Comparison of ENCODE assay signal across 25 cellular contexts in genomic region chr6:165634486-165634885, GRCh38. TPM values are rescaled to one million over a fixed set of nuclear protein-coding genes. Genes with fewer than 3 reads are reported as not detected.
"Had no signal": no experiment of that assay in that cellular context is flagged by ENCODE, and none has a peak within 500 bp of the region (broad histone marks: within the 10 kb centered on the region; RNA-seq: fewer than 3 reads in every experiment).

No MANE protein-coding gene starts in this region.

- H3K4me1 ChIP-seq: breast epithelium had no signal

- H3K27ac Mint-ChIP-seq: activated CD8-positive, alpha-beta T cell treated with anti-CD3 and anti-CD28 coated beads, Interleukin-2, amount 10 ng/mL, durations not matched to agents 7 days and 5 days; activated naive CD4-positive, alpha-beta T cell treated with anti-CD3 and anti-CD28 coated beads, Interleukin-2, amount 50 U/mL, for 24 hours; activated T-cell treated with anti-CD3 and anti-CD28 coated beads, Interleukin-2, amount 50 U/mL, for 24 hours; activated T-helper 1 cell treated with anti-CD3 and anti-CD28 coated beads, Interleukin-12 subunit alpha, Interleukin-12 subunit beta, Interleukin-2, Interleukin-4 antibody, amounts not matched to agents 30 ng/mL and 10 ng/mL and 1 ng/mL, durations not matched to agents 14 hours and 24 hours and 36 hours had no signal

- H3K4me3 ChIP-seq: breast epithelium had no signal

- ATAC-seq: activated CD4-positive, CD25-positive, alpha-beta regulatory T cell treated with anti-CD3 and anti-CD28 coated beads, Interleukin-2, amount 50 U/mL, for 24 hours; activated CD8-positive, alpha-beta T cell treated with anti-CD3 and anti-CD28 coated beads, Interleukin-2, amount 10 ng/mL, durations not matched to agents 7 days and 5 days; PC-3 had no signal

- H3K4me3 Mint-ChIP-seq: activated CD8-positive, alpha-beta T cell treated with anti-CD3 and anti-CD28 coated beads, Interleukin-2, amount 10 ng/mL, durations not matched to agents 7 days and 5 days; activated naive CD4-positive, alpha-beta T cell treated with anti-CD3 and anti-CD28 coated beads, Interleukin-2, amount 50 U/mL, for 24 hours; activated T-cell treated with anti-CD3 and anti-CD28 coated beads, Interleukin-2, amount 50 U/mL, for 24 hours; activated T-helper 1 cell treated with anti-CD3 and anti-CD28 coated beads, Interleukin-12 subunit alpha, Interleukin-12 subunit beta, Interleukin-2, Interleukin-4 antibody, amounts not matched to agents 30 ng/mL and 10 ng/mL and 1 ng/mL, durations not matched to agents 14 hours and 24 hours and 36 hours had no signal

- H3K36me3 ChIP-seq: breast epithelium, WERI-Rb-1 had no signal

- H3K27me3 ChIP-seq: breast epithelium had no signal

- H3K4me1 Mint-ChIP-seq: activated naive CD4-positive, alpha-beta T cell treated with anti-CD3 and anti-CD28 coated beads, Interleukin-2, amount 50 U/mL, for 24 hours had no signal

- H3K36me3 Mint-ChIP-seq: activated naive CD4-positive, alpha-beta T cell treated with anti-CD3 and anti-CD28 coated beads, Interleukin-2, amount 50 U/mL, for 24 hours had no signal

- FAIRE-seq: TTC549 had no signal

- DNase-seq: activated CD4-positive, alpha-beta T cell treated with anti-CD3 and anti-CD28 coated beads for 4 hours; activated CD4-positive, alpha-beta T cell treated with anti-CD3 and anti-CD28 coated beads, Interleukin-2, amount 50 U/mL, for 4 hours; activated CD8-positive, alpha-beta T cell treated with anti-CD3 and anti-CD28 coated beads, Interleukin-2, amount 10 ng/mL, durations not matched to agents 7 days and 5 days; activated effector memory CD4-positive, alpha-beta T cell treated with Interleukin-2 at 50 U/mL for 16 hours; activated naive CD4-positive, alpha-beta T cell; activated T-cell treated with anti-CD3 and anti-CD28 coated beads, Interleukin-2, amount 50 U/mL, for 24 hours; aorta; Kasumi-1; KBM-7; NCI-H1105 treated with DMSO at 0.1 percent for 48 hours; NCI-H146; NCI-H187 treated with DMSO at 0.1 percent for 48 hours; NCI-H2081 treated with DMSO at 0.1 percent for 48 hours; NCI-H446; NCI-H524; PC-3; SHP77 treated with DMSO at 0.1 percent for 48 hours; T-helper 2 cell; T1000; WERI-Rb-1 had no signal

- H3K9me3 ChIP-seq: breast epithelium had no signal

- H3K27ac ChIP-seq: breast epithelium, WERI-Rb-1 had no signal

- H3K9me3 Mint-ChIP-seq: activated naive CD4-positive, alpha-beta T cell treated with anti-CD3 and anti-CD28 coated beads, Interleukin-2, amount 50 U/mL, for 24 hours; activated T-cell treated with anti-CD3 and anti-CD28 coated beads, Interleukin-2, amount 50 U/mL, for 24 hours; activated T-helper 1 cell treated with anti-CD3 and anti-CD28 coated beads, Interleukin-12 subunit alpha, Interleukin-12 subunit beta, Interleukin-2, Interleukin-4 antibody, amounts not matched to agents 30 ng/mL and 10 ng/mL and 1 ng/mL, durations not matched to agents 14 hours and 24 hours and 36 hours had no signal

RNA-seq across cellular contexts. Expression of gene PDE10A, which starts 28.6 kb away (rescaled TPM):
- total RNA-seq: activated CD8-positive, alpha-beta T cell treated with anti-CD3 and anti-CD28 coated beads, Interleukin-2, amount 10 ng/mL, durations not matched to agents 7 days and 5 days; activated T-helper 1 cell treated with anti-CD3 and anti-CD28 coated beads, Interleukin-12 subunit alpha, Interleukin-12 subunit beta, Interleukin-2, Interleukin-4 antibody, amounts not matched to agents 30 ng/mL and 10 ng/mL and 1 ng/mL, durations not matched to agents 14 hours and 24 hours and 36 hours had no signal
